ENCODE assay signal across 8 cellular contexts in genomic region chr15:90062023-90062728, GRCh38. TPM values are rescaled to one million over a fixed set of nuclear protein-coding genes. Genes with fewer than 3 reads are reported as not detected.
A peak's percentile ranks its signal among the peaks of the same experiment; 100 is the strongest.
DNase-seq lines count a peak whose midpoint lies in the region; ATAC-seq and TF ChIP-seq lines count a peak whose summit lies in the region.

No MANE protein-coding gene starts in this region.

- H3K36me3 ChIP-seq in CD8-positive, alpha-beta memory T cell (ENCODE audit: insufficient read depth, low read length): no peaks in the 10 kb centered on the region
- H3K36me3 ChIP-seq in rectal smooth muscle tissue (ENCODE audit: control insufficient read depth, insufficient read depth, low read length): peaks cover 2% of the 10 kb centered on the region

- peaks cover 29 to 42% (median 41%) of the 10 kb centered on the region in 3 donors for H3K4me1 Mint-ChIP-seq in CD8-positive, alpha-beta memory T cell
- peaks cover 50% of the 10 kb centered on the region for H3K4me1 Mint-ChIP-seq in activated CD8-positive, alpha-beta T cell treated with anti-CD3 and anti-CD28 coated beads for 36 hours (ENCODE audit: low read depth)

- peaks cover 38% of the 10 kb centered on the region for H3K4me1 ChIP-seq in CD8-positive, alpha-beta memory T cell (ENCODE audit: insufficient read depth, low read length)
- peaks cover 21% of the 10 kb centered on the region for H3K4me1 ChIP-seq in rectal smooth muscle tissue (ENCODE audit: control insufficient read depth, insufficient read depth, low read length)

- no peaks in the 10 kb centered on the region for H3K9me3 Mint-ChIP-seq in CD8-positive, alpha-beta memory T cell
- H3K9me3 Mint-ChIP-seq in activated CD8-positive, alpha-beta T cell treated with anti-CD3 and anti-CD28 coated beads for 36 hours: no peaks in the 10 kb centered on the region

- no peak for TF ChIP-seq CTCF in activated CD8-positive, alpha-beta T cell treated with anti-CD3 and anti-CD28 coated beads for 36 hours (IDR thresholded peaks at IDR 0.05)

- CTCF ChIA-PET in CD8-positive, alpha-beta memory T cell (lab: Charles Lee): no interaction called here
- CTCF ChIA-PET in activated CD8-positive, alpha-beta T cell treated with anti-CD3 and anti-CD28 coated beads for 36 hours (lab: Charles Lee): interaction anchor here (1.6 kb wide), 1 partner anchor 8 kb away, joined by 7 read pairs; no protein-coding TSS in a partner anchor

- H3K27ac Mint-ChIP-seq in CD8-positive, alpha-beta memory T cell: peak overlapping the region; percentile 54 to 90 (median 74)
- H3K27ac Mint-ChIP-seq in activated CD8-positive, alpha-beta T cell treated with anti-CD3 and anti-CD28 coated beads for 36 hours: peak overlapping the region; percentile 69

- peak overlapping the region in 4 of 7 donors; percentile 12 to 50 (median 21) for H3K4me3 Mint-ChIP-seq in CD8-positive, alpha-beta memory T cell
- no peak overlapping the region for H3K4me3 Mint-ChIP-seq in activated CD8-positive, alpha-beta T cell treated with anti-CD3 and anti-CD28 coated beads for 36 hours

- peak; percentile 7 for ATAC-seq in activated CD8-positive, alpha-beta T cell treated with anti-CD3 and anti-CD28 coated beads for 36 hours
- no peak for ATAC-seq in GM18511 (IDR thresholded peaks at IDR 0.05; ENCODE audit: unreplicated experiment)

- peak overlapping the region; percentile 31 for H3K27ac ChIP-seq in CD8-positive, alpha-beta memory T cell (ENCODE audit: low read depth, low read length)
- H3K27ac ChIP-seq in rectal smooth muscle tissue (ENCODE audit: low read depth, low read length): peak overlapping the region; percentile 7

- H3K9me3 ChIP-seq in CD8-positive, alpha-beta memory T cell (ENCODE audit: low read length): no peaks in the 10 kb centered on the region

- no peak overlapping the region for H3K9ac ChIP-seq in rectal smooth muscle tissue (ENCODE audit: low read length)

- POLR2A ChIA-PET in CD8-positive, alpha-beta memory T cell (lab: Charles Lee): interaction anchor here (0.5 kb wide), 1 partner anchor 76 kb away, joined by 3 read pairs; no protein-coding TSS in a partner anchor
- POLR2A ChIA-PET in activated CD8-positive, alpha-beta T cell treated with anti-CD3 and anti-CD28 coated beads for 36 hours (lab: Charles Lee): interaction anchor here (0.6 to 1.1 kb wide), 2 partner anchors 32 to 60 kb away, joined by 3 to 4 read pairs; no protein-coding TSS in a partner anchor

- H3K4me3 ChIP-seq in CD8-positive, alpha-beta memory T cell (ENCODE audit: low read length): no peak overlapping the region
- peak overlapping the region; percentile 16 for H3K4me3 ChIP-seq in rectal smooth muscle tissue (ENCODE audit: low read length)

- H3K36me3 Mint-ChIP-seq in CD8-positive, alpha-beta memory T cell: peaks cover 0 to 5% (median 3%) of the 10 kb centered on the region in 3 donors
- H3K36me3 Mint-ChIP-seq in activated CD8-positive, alpha-beta T cell treated with anti-CD3 and anti-CD28 coated beads for 36 hours (ENCODE audit: low read depth): peaks cover 6% of the 10 kb centered on the region

- DNase-seq in CD8-positive, alpha-beta memory T cell: peak; percentile 11 to 57 (median 23)
- peak; percentile 57 for DNase-seq in NCI-H2107 treated with DMSO at 0.1 percent for 48 hours (lab: John Stamatoyannopoulos, UW; ENCODE audit: unreplicated experiment)
- peak; percentile 61 for DNase-seq in activated CD8-positive, alpha-beta T cell treated with anti-CD3 and anti-CD28 coated beads for 36 hours
- DNase-seq in globus pallidus (ENCODE audit: low spot score): peak; percentile 54
- no peak for DNase-seq in GF-D8 (lab: John Stamatoyannopoulos, UW)
- DNase-seq in NCI-H1694 treated with DMSO at 0.1 percent for 48 hours (lab: John Stamatoyannopoulos, UW): no peak

- intact Hi-C loops in activated CD8-positive, alpha-beta T cell treated with anti-CD3 and anti-CD28 coated beads for 36 hours (cut with micrococcal nuclease): loop anchor here (10.0 kb wide), 1 partner anchor 57 kb away; the partner anchor contains the start of gene ZNF710

- H3K27me3 Mint-ChIP-seq in CD8-positive, alpha-beta memory T cell: no peaks in the 10 kb centered on the region
- H3K27me3 Mint-ChIP-seq in activated CD8-positive, alpha-beta T cell treated with anti-CD3 and anti-CD28 coated beads for 36 hours: no peaks in the 10 kb centered on the region

- no peaks in the 10 kb centered on the region for H3K27me3 ChIP-seq in CD8-positive, alpha-beta memory T cell (ENCODE audit: insufficient read depth, low read length, poor library complexity, severe bottlenecking)
- H3K27me3 ChIP-seq in rectal smooth muscle tissue (ENCODE audit: control insufficient read depth, insufficient read depth, low read length): no peaks in the 10 kb centered on the region

RNA-seq across cellular contexts. Expression of gene IDH2, which starts 40.1 kb away (rescaled TPM):
- total RNA-seq in CD8-positive, alpha-beta memory T cell: 10 to 100 TPM; 72.8 to 73.8 TPM
- polyA plus RNA-seq in CD8-positive, alpha-beta memory T cell: 148 TPM
- 100 to 1,000 TPM; 171 to 180 TPM for total RNA-seq in activated CD8-positive, alpha-beta T cell treated with anti-CD3 and anti-CD28 coated beads for 36 hours

Comparison
In these comparisons a context has a peak if more than half of its experiments do, and no peak if none do; other contexts are left out.
1. DNase-seq: peak in CD8-positive, alpha-beta memory T cell (5 of 5), NCI-H2107 treated with DMSO at 0.1 percent for 48 hours (single experiment), activated CD8-positive, alpha-beta T cell treated with anti-CD3 and anti-CD28 coated beads for 36 hours (single experiment) and globus pallidus (single experiment); none in GF-D8 (single experiment) and NCI-H1694 treated with DMSO at 0.1 percent for 48 hours (single experiment).